22 cellular contexts compared by ENCODE assay signal in the genomic region with DNA sequence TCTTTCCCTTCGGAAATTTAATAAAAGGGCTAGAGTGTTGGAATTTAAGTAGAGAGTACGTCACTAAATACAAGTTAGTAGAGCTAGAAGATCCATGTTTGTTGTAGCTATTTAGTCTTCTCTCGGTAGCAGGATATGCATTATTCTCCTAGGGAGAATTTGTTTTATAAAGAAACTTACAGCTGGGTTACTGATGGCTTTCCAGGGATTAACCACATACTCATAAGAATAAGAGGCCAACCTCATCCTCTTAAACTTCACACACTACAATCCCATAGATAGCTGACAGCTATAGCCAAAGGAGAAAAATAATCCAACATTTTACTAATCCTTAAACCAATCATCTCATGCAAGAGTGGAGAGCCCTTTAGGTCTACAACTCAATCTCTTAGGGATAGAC. TPM values are rescaled to one million over a fixed set of nuclear protein-coding genes. Genes with fewer than 3 reads are reported as not detected.
DNase-seq lines count a peak whose midpoint lies in the region; ATAC-seq, FAIRE-seq and TF ChIP-seq lines count a peak whose summit lies in the region.
"Had no signal": no experiment of that assay in that cellular context is flagged by ENCODE, and none has a peak within 500 bp of the region (broad histone marks: within the 10 kb centered on the region; RNA-seq: fewer than 3 reads in every experiment).

No MANE protein-coding gene starts in this region.

- no peak overlapping the region for H2AFZ ChIP-seq in neural cell (ENCODE audit: low read depth, low read length)

- no peak overlapping the region for H3K4me3 ChIP-seq in neural cell (ENCODE audit: low read length)
- H3K4me3 ChIP-seq: BLaER1 treated with 17β-estradiol and CSF1 and Interleukin-3, amounts not matched to agents 10 nM and 100 nM had no signal

- peaks cover 54% of the 10 kb centered on the region for H3K4me1 Mint-ChIP-seq in glutamatergic neuron (ENCODE audit: low read depth, unreplicated experiment)

- H3K9me3 ChIP-seq in neural cell (ENCODE audit: low read length), result no peaks in the 10 kb centered on the region

- H3K4me2 ChIP-seq in neural cell (ENCODE audit: low read length), result no peak overlapping the region
- H3K4me2 ChIP-seq: BLaER1 treated with 17β-estradiol and CSF1 and Interleukin-3, amounts not matched to agents 10 nM and 100 nM had no signal

- H3K27me3 Mint-ChIP-seq in glutamatergic neuron (ENCODE audit: unreplicated experiment), result peaks cover 30% of the 10 kb centered on the region
- H3K27me3 Mint-ChIP-seq: B cell, IgD-negative memory B cell had no signal

- no peak for TF ChIP-seq EP300 in neural cell (conservative IDR thresholded peaks at IDR 0.05; ENCODE audit: poor library complexity, severe bottlenecking)

- FAIRE-seq in H54 (lab: Jason Lieb, UNC), result peak; percentile 20
- FAIRE-seq: G401.6, GM12891, GM18507, HepG2 had no signal

- H4K20me1 ChIP-seq in neural cell (ENCODE audit: insufficient read depth), result no peaks in the 10 kb centered on the region

- peaks cover 37% of the 10 kb centered on the region for H3K9me3 Mint-ChIP-seq in glutamatergic neuron (ENCODE audit: unreplicated experiment)
- H3K9me3 Mint-ChIP-seq: CD8-positive, alpha-beta T cell; IgD-negative memory B cell had no signal

- no peak for TF ChIP-seq POLR2A in H54 (IDR thresholded peaks at IDR 0.05; ENCODE audit: low read depth, low read length)

- TF ChIP-seq CTCF in glutamatergic neuron (IDR thresholded peaks at IDR 0.05; ENCODE audit: partially characterized antibody, unreplicated experiment) (no peak), neural cell (IDR thresholded peaks at IDR 0.05; ENCODE audit: poor library complexity, severe bottlenecking) (no peak)

- H3K27ac ChIP-seq in neural cell (ENCODE audit: low read length), result peak overlapping the region; percentile 93
- H3K27ac ChIP-seq: BLaER1 treated with 17β-estradiol and CSF1 and Interleukin-3, amounts not matched to agents 10 nM and 100 nM; HL-60 had no signal

- ATAC-seq in GM18498 (IDR thresholded peaks at IDR 0.05; ENCODE audit: unreplicated experiment), result no peak
- ATAC-seq: CD8-positive, alpha-beta T cell; HepG2 had no signal

- peaks cover 13% of the 10 kb centered on the region for H3K36me3 Mint-ChIP-seq in glutamatergic neuron (ENCODE audit: unreplicated experiment)
- H3K36me3 Mint-ChIP-seq: CD8-positive, alpha-beta T cell had no signal

- no peaks in the 10 kb centered on the region for H3K27me3 ChIP-seq in neural cell (ENCODE audit: insufficient read depth, low read depth, low read length)
- H3K27me3 ChIP-seq: BLaER1 treated with 17β-estradiol and CSF1 and Interleukin-3, amounts not matched to agents 10 nM and 100 nM had no signal

- H3K9ac ChIP-seq in neural cell (ENCODE audit: low read length), result no peak overlapping the region
- H3K9ac ChIP-seq: BLaER1 treated with 17β-estradiol and CSF1 and Interleukin-3, amounts not matched to agents 10 nM and 100 nM had no signal

- peak overlapping the region; percentile 52 for H3K27ac Mint-ChIP-seq in glutamatergic neuron (ENCODE audit: unreplicated experiment)
- H3K27ac Mint-ChIP-seq: B cell; CD8-positive, alpha-beta T cell; IgD-negative memory B cell had no signal

- H3K4me3 Mint-ChIP-seq in glutamatergic neuron (ENCODE audit: unreplicated experiment), result no peak overlapping the region
- H3K4me3 Mint-ChIP-seq: B cell; CD8-positive, alpha-beta T cell; IgD-negative memory B cell had no signal

- H3K79me2 ChIP-seq in neural cell (replicated peaks; ENCODE audit: insufficient read depth, low read length), result peaks cover 31% of the 10 kb centered on the region

- no peak for TF ChIP-seq RAD21 in neural cell (conservative IDR thresholded peaks at IDR 0.05)

- H3F3A ChIP-seq in neural cell (ENCODE audit: insufficient read depth, low read length, poor library complexity, severe bottlenecking), result peaks cover 25% of the 10 kb centered on the region

- H3K9me2 ChIP-seq in neural cell (ENCODE audit: insufficient read depth, low read length), result no peaks in the 10 kb centered on the region

- DNase-seq in H54 (ENCODE audit: insufficient read length, low spot score) (no peak), NCI-H82 (lab: John Stamatoyannopoulos, UW) (peak; percentile 85), glutamatergic neuron (no peak), DMS153 (lab: John Stamatoyannopoulos, UW) (no peak), SKM-1 treated with dmso at 0.1 percent for 144 hours (lab: John Stamatoyannopoulos, UW; ENCODE audit: unreplicated experiment) (no peak), NCI-H2227 (lab: John Stamatoyannopoulos, UW; ENCODE audit: unreplicated experiment) (no peak)
- DNase-seq: Calu3; CD8-positive, alpha-beta T cell; DMS 273 treated with DMSO at 0.1 percent for 48 hours; H7; Karpas-422; KBM-7 had no signal

- H3K36me3 ChIP-seq in neural cell (ENCODE audit: insufficient read depth, low read length), result no peaks in the 10 kb centered on the region

TF ChIP-seq in neural cell, 6 proteins besides CTCF, POLR2A, EP300 and RAD21:
- TF ChIP-seq POLR2AphosphoS5 (IDR thresholded peaks at IDR 0.05) (no peak), TAF1 (IDR thresholded peaks at IDR 0.05; ENCODE audit: low read depth) (no peak), EZH2 (IDR thresholded peaks at IDR 0.05; ENCODE audit: borderline replicate concordance, insufficient read depth, low read length, poor library complexity, severe bottlenecking) (no peak), SMC3 (conservative IDR thresholded peaks at IDR 0.05; ENCODE audit: poor library complexity) (no peak), MXI1 (conservative IDR thresholded peaks at IDR 0.05; ENCODE audit: poor library complexity, severe bottlenecking) (no peak)
- TF ChIP-seq, protein P1, sequence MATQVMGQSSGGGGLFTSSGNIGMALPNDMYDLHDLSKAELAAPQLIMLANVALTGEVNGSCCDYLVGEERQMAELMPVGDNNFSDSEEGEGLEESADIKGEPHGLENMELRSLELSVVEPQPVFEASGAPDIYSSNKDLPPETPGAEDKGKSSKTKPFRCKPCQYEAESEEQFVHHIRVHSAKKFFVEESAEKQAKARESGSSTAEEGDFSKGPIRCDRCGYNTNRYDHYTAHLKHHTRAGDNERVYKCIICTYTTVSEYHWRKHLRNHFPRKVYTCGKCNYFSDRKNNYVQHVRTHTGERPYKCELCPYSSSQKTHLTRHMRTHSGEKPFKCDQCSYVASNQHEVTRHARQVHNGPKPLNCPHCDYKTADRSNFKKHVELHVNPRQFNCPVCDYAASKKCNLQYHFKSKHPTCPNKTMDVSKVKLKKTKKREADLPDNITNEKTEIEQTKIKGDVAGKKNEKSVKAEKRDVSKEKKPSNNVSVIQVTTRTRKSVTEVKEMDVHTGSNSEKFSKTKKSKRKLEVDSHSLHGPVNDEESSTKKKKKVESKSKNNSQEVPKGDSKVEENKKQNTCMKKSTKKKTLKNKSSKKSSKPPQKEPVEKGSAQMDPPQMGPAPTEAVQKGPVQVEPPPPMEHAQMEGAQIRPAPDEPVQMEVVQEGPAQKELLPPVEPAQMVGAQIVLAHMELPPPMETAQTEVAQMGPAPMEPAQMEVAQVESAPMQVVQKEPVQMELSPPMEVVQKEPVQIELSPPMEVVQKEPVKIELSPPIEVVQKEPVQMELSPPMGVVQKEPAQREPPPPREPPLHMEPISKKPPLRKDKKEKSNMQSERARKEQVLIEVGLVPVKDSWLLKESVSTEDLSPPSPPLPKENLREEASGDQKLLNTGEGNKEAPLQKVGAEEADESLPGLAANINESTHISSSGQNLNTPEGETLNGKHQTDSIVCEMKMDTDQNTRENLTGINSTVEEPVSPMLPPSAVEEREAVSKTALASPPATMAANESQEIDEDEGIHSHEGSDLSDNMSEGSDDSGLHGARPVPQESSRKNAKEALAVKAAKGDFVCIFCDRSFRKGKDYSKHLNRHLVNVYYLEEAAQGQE (IDR thresholded peaks at IDR 0.05; ENCODE audit: borderline replicate concordance), result no peak

RNA-seq across cellular contexts. Expression of gene TLE1, which starts 43.0 kb away (rescaled TPM):
- 345 TPM for total RNA-seq in glutamatergic neuron (ENCODE audit: unreplicated experiment)
- polyA plus RNA-seq in neural cell, result 93.0 and 93.6 TPM in 2 replicates
- 102 and 105 TPM in 2 replicates for polyA minus RNA-seq in neural cell
